8 cellular contexts compared by ENCODE assay signal in the genomic region with DNA sequence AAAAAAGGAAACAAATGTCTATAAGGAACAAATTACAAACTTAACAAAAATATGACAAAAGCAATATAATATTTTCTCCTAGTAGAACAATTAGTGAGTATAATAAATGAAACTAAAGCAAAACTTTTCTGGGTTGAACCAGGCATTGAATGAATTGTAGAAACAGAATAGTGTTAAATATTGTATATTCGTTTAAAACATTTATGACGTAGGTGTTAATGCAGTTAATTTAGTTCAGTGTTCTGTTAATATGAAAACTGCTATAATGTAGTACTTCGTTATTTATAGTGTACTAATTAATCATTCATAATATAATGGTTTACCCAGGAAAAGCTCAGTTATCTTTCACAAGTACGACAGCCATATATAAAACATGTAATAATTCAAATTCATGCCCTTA. TPM values are rescaled to one million over a fixed set of nuclear protein-coding genes. Genes with fewer than 3 reads are reported as not detected.
"Had no signal": no experiment of that assay in that cellular context is flagged by ENCODE, and none has a peak within 500 bp of the region (broad histone marks: within the 10 kb centered on the region; RNA-seq: fewer than 3 reads in every experiment).

No MANE protein-coding gene starts in this region.

- H2AFZ ChIP-seq: GM23338 had no signal

- ATAC-seq: GM23338 had no signal

- FAIRE-seq: H54, HTR-8/SVneo had no signal

- DNase-seq: H9, HCEC 1CT had no signal

- H3K4me3 ChIP-seq: GM23338 had no signal

- H3K4me2 ChIP-seq: GM23338 had no signal

RNA-seq across cellular contexts. Expression of gene NKX2-1, which starts 23.7 kb away (rescaled TPM):
- total RNA-seq: GM23338, H1, H9, HT-29 had no signal
- polyA plus RNA-seq: GM23338, H1, IgD-negative memory B cell had no signal
